In genomic region chr15:51097553-51098330, GRCh38 we compare ENCODE assay signal across 10 cellular contexts. TPM values are rescaled to one million over a fixed set of nuclear protein-coding genes. Genes with fewer than 3 reads are reported as not detected.
DNase-seq lines count a peak whose midpoint lies in the region; FAIRE-seq and TF ChIP-seq lines count a peak whose summit lies in the region.
"Had no signal": no experiment of that assay in that cellular context is flagged by ENCODE, and none has a peak within 500 bp of the region (broad histone marks: within the 10 kb centered on the region; RNA-seq: fewer than 3 reads in every experiment).

No MANE protein-coding gene starts in this region.

- no peaks in the 10 kb centered on the region for H3K79me2 ChIP-seq in SU-DHL-6 (ENCODE audit: insufficient read depth, low read length)

- H3K4me2 ChIP-seq in SU-DHL-6 (ENCODE audit: low read depth, low read length, poor library complexity, severe bottlenecking), result no peak overlapping the region

- no peaks in the 10 kb centered on the region for H3F3A ChIP-seq in SU-DHL-6 (ENCODE audit: insufficient read depth)

- no peak overlapping the region for H3K27ac ChIP-seq in SU-DHL-6 (ENCODE audit: low read depth, low read length)

- DNase-seq in HTR-8/SVneo (ENCODE audit: insufficient read length, low spot score) (peak; percentile 35), fibroblast of villous mesenchyme (ENCODE audit: low read depth) (peak; percentile 51), superior temporal gyrus (ENCODE audit: extremely low spot score) (peak; percentile 44), NCI-H526 treated with DMSO at 0.1 percent for 48 hours (lab: John Stamatoyannopoulos, UW) (no peak), 8988T (no peak)
- DNase-seq in activated CD4-positive, CD25-positive, alpha-beta regulatory T cell treated with anti-CD3 and anti-CD28 coated beads, Interleukin-2, amount 50 U/mL, for 72 hours, result no peak
- DNase-seq: dorsolateral prefrontal cortex, GDM1, occipital lobe had no signal

- no peaks in the 10 kb centered on the region for H3K27me3 ChIP-seq in SU-DHL-6 (ENCODE audit: low read length)

- H3K9me3 ChIP-seq in SU-DHL-6 (ENCODE audit: insufficient read depth, low read length), result no peaks in the 10 kb centered on the region

- no peaks in the 10 kb centered on the region for H3K36me3 ChIP-seq in SU-DHL-6 (ENCODE audit: low read length)

- no peaks in the 10 kb centered on the region for H4K20me1 ChIP-seq in SU-DHL-6 (ENCODE audit: low read depth, low read length)

- H2AFZ ChIP-seq in SU-DHL-6 (ENCODE audit: low read depth, low read length, severe bottlenecking), result peak overlapping the region; percentile 41

- TF ChIP-seq CTCF in SU-DHL-6 (IDR thresholded peaks at IDR 0.05; ENCODE audit: insufficient read depth, low read length, poor library complexity, severe bottlenecking) (no peak), fibroblast of villous mesenchyme (IDR thresholded peaks at IDR 0.05; ENCODE audit: insufficient read depth, low read depth, low read length) (no peak)

- no peaks in the 10 kb centered on the region for H3K9me2 ChIP-seq in SU-DHL-6 (replicated peaks; ENCODE audit: insufficient read depth, low read length)

- H3K9ac ChIP-seq in SU-DHL-6 (ENCODE audit: low read length), result no peak overlapping the region

- H3K4me3 ChIP-seq in SU-DHL-6 (ENCODE audit: insufficient read depth, low read length, poor library complexity, severe bottlenecking), result no peak overlapping the region
- no peak overlapping the region for H3K4me3 ChIP-seq in fibroblast of villous mesenchyme (ENCODE audit: low read depth, low read length)
- H3K4me3 ChIP-seq: dorsolateral prefrontal cortex had no signal

- no peak for FAIRE-seq in HTR-8/SVneo (lab: Jason Lieb, UNC)

RNA-seq across cellular contexts. Expression of gene TNFAIP8L3, which starts 3.0 kb away (rescaled TPM):
- total RNA-seq in fibroblast of villous mesenchyme, result 0.43 and 0.64 TPM in 2 replicates

Comparison
In these comparisons a context has a peak if more than half of its experiments do, and no peak if none do; other contexts are left out.
1. DNase-seq: peak in HTR-8/SVneo (single experiment), fibroblast of villous mesenchyme (single experiment) and superior temporal gyrus (single experiment); none in NCI-H526 treated with DMSO at 0.1 percent for 48 hours (single experiment), 8988T (single experiment) and activated CD4-positive, CD25-positive, alpha-beta regulatory T cell treated with anti-CD3 and anti-CD28 coated beads, Interleukin-2, amount 50 U/mL, for 72 hours (single experiment).